1 cellular context compared by ENCODE assay signal in genomic region chr13:87779451-87779850, GRCh38.
TF ChIP-seq lines count a peak whose summit lies in the region.

No MANE protein-coding gene starts in this region.

TF ChIP-seq in GM23338, 12 proteins besides CTCF, POLR2A, EP300 and RAD21 (continued from another document):
- TF ChIP-seq ZNF462 (CRISPR knock-in tag; IDR thresholded peaks at IDR 0.05) (no peak), EZH2phosphoT487 (IDR thresholded peaks at IDR 0.05; ENCODE audit: unreplicated experiment) (no peak)
